In genomic region chr3:195177432-195178123, GRCh38 we compare ENCODE assay signal across 23 cellular contexts.
"Had no signal": no experiment of that assay in that cellular context is flagged by ENCODE, and none has a peak within 500 bp of the region (broad histone marks: within the 10 kb centered on the region; RNA-seq: fewer than 3 reads in every experiment).

No MANE protein-coding gene starts in this region.

- FAIRE-seq: colon, frontal cortex, kidney had no signal

- H3K27ac ChIP-seq: brain microvascular endothelial cell, neural progenitor cell, ovary, SK-N-MC, testis had no signal

- H3K27me3 ChIP-seq: brain microvascular endothelial cell, dorsolateral prefrontal cortex, neural progenitor cell, ovary, spleen, testis, upper lobe of left lung had no signal

- ATAC-seq: activated CD4-positive, CD25-positive, alpha-beta regulatory T cell treated with anti-CD3 and anti-CD28 coated beads, Interleukin-2, amount 50 U/mL, for 24 hours; sciatic nerve; stimulated activated memory B cell treated with anti-CD40 and anti-IgM and Interleukin-4, amounts not matched to agents 10 μg/mL and 1 μg/mL and 100 μg/mL, for 72 hours; T-cell had no signal

- H3K27me3 Mint-ChIP-seq: activated naive CD8-positive, alpha-beta T cell treated with anti-CD3 and anti-CD28 coated beads, Interleukin-2, amount 10 ng/mL, durations not matched to agents 7 days and 5 days; stimulated activated memory B cell treated with anti-CD40 and anti-IgM and Interleukin-4, amounts not matched to agents 10 μg/mL and 1 μg/mL and 100 μg/mL, for 72 hours; T-cell had no signal

- H3K4me2 ChIP-seq: neural progenitor cell had no signal

- H3K4me3 Mint-ChIP-seq: activated naive CD8-positive, alpha-beta T cell treated with anti-CD3 and anti-CD28 coated beads, Interleukin-2, amount 10 ng/mL, durations not matched to agents 7 days and 5 days; neural progenitor cell; stimulated activated memory B cell treated with anti-CD40 and anti-IgM and Interleukin-4, amounts not matched to agents 10 μg/mL and 1 μg/mL and 100 μg/mL, for 72 hours had no signal

- H3K27ac Mint-ChIP-seq: activated naive CD8-positive, alpha-beta T cell treated with anti-CD3 and anti-CD28 coated beads, Interleukin-2, amount 10 ng/mL, durations not matched to agents 7 days and 5 days; neural progenitor cell; T-cell had no signal

- H3K9me3 ChIP-seq: ovary, spleen, testis, upper lobe of left lung had no signal

- H3K4me3 ChIP-seq: neural progenitor cell, ovary, SK-N-MC, spleen, testis, upper lobe of left lung had no signal

- H3K36me3 ChIP-seq: brain microvascular endothelial cell, neural progenitor cell, ovary, upper lobe of left lung had no signal

- H3K9me3 Mint-ChIP-seq: activated naive CD8-positive, alpha-beta T cell treated with anti-CD3 and anti-CD28 coated beads, Interleukin-2, amount 10 ng/mL, durations not matched to agents 7 days and 5 days; stimulated activated memory B cell treated with anti-CD40 and anti-IgM and Interleukin-4, amounts not matched to agents 10 μg/mL and 1 μg/mL and 100 μg/mL, for 72 hours; T-cell had no signal

- H3K9ac ChIP-seq: neural progenitor cell had no signal

- H2AFZ ChIP-seq: neural progenitor cell had no signal

- DNase-seq: activated CD8-positive, alpha-beta memory T cell treated with anti-CD3 and anti-CD28 coated beads for 24 hours; activated CD8-positive, alpha-beta memory T cell treated with anti-CD3 and anti-CD28 coated beads, Interleukin-2, amount 50 U/mL, for 48 hours; activated gamma-delta T cell treated with Interleukin-2 at 50 U/mL for 16 hours; activated naive CD8-positive, alpha-beta T cell treated with anti-CD3 and anti-CD28 coated beads, Interleukin-2, amount 10 ng/mL, durations not matched to agents 7 days and 5 days; activated T-cell treated with anti-CD3 and anti-CD28 coated beads, Interleukin-2, amount 50 U/mL, for 48 hours; brain microvascular endothelial cell; central memory CD4-positive, alpha-beta T cell; kidney; ovary; spleen; stimulated activated CD4-positive, alpha-beta T cell treated with anti-CD3 and anti-CD28 coated beads, Interleukin-4, amount 100 ng/mL, for 4 hours; T-cell; T-helper 9 cell had no signal
